1 cellular context compared by ENCODE assay signal in genomic region chr19:46984077-46985010, GRCh38.
TF ChIP-seq lines count a peak whose summit lies in the region.

No MANE protein-coding gene starts in this region.

TF ChIP-seq in HepG2, 621 proteins besides CTCF, POLR2A, EP300 and RAD21 (continued from another document and continues in another):
- 0 out of 2 replicates have a peak, but pooled peaks have one; percentile 15 for TF ChIP-seq ZNF710 (CRISPR knock-in tag; IDR thresholded peaks at IDR 0.05; ENCODE audit: borderline replicate concordance)
- no peak for TF ChIP-seq ZNF512B (CRISPR knock-in tag; IDR thresholded peaks at IDR 0.05; ENCODE audit: borderline replicate concordance)
- 0 out of 2 replicates have a peak, but pooled peaks have one; percentile 77 for TF ChIP-seq ZHX2 (IDR thresholded peaks at IDR 0.05; ENCODE audit: low read depth)
- no peak for TF ChIP-seq ZHX2 (CRISPR knock-in tag; IDR thresholded peaks at IDR 0.05; ENCODE audit: borderline replicate concordance)
- TF ChIP-seq ZNF510 (CRISPR knock-in tag; IDR thresholded peaks at IDR 0.05; ENCODE audit: low read depth), result peak; percentile 45; the same call in 1 of the 2 replicates
- TF ChIP-seq NR2C2 (CRISPR knock-in tag; IDR thresholded peaks at IDR 0.05; ENCODE audit: borderline replicate concordance), result peak; percentile 88
- TF ChIP-seq GATA4 (IDR thresholded peaks at IDR 0.05; ENCODE audit: borderline replicate concordance, low read depth), result no peak
- no peak for TF ChIP-seq ZKSCAN1 (IDR thresholded peaks at IDR 0.05; ENCODE audit: low read length)
- TF ChIP-seq ZFAT (CRISPR knock-in tag; conservative IDR thresholded peaks at IDR 0.05), result no peak
- no peak for TF ChIP-seq CHD4 (IDR thresholded peaks at IDR 0.05; ENCODE audit: borderline replicate concordance, low read length)
- TF ChIP-seq GABPB1 (CRISPR knock-in tag; IDR thresholded peaks at IDR 0.05), result peak; percentile 80
- TF ChIP-seq CEBPB (IDR thresholded peaks at IDR 0.05; ENCODE audit: borderline replicate concordance, low read depth, low read length), result peak; percentile 93
- TF ChIP-seq HDAC1 (CRISPR knock-in tag; IDR thresholded peaks at IDR 0.05), result peak; percentile 96
- TF ChIP-seq KMT2A (CRISPR knock-in tag; IDR thresholded peaks at IDR 0.05), result peak; percentile 84
- TF ChIP-seq ATAD3A (CRISPR knock-in tag; IDR thresholded peaks at IDR 0.05), result no peak
- no peak for TF ChIP-seq SP140L (CRISPR knock-in tag; IDR thresholded peaks at IDR 0.05; ENCODE audit: borderline replicate concordance)
- no peak for TF ChIP-seq POLR2AphosphoS2 (IDR thresholded peaks at IDR 0.05; ENCODE audit: low read depth, low read length)
- no peak for TF ChIP-seq USF2 (IDR thresholded peaks at IDR 0.05; ENCODE audit: low read depth, low read length)
- TF ChIP-seq USF2 (CRISPR knock-in tag; IDR thresholded peaks at IDR 0.05; ENCODE audit: borderline replicate concordance), result no peak; the same call in 1 of the 2 replicates
- TF ChIP-seq ZNF20 (CRISPR knock-in tag; IDR thresholded peaks at IDR 0.05), result no peak
- no peak for TF ChIP-seq NONO (IDR thresholded peaks at IDR 0.05)
- no peak; the same call in none of the 2 replicates for TF ChIP-seq NONO (CRISPR knock-in tag; conservative IDR thresholded peaks at IDR 0.05)
- no peak for TF ChIP-seq SMYD3 (CRISPR knock-in tag; IDR thresholded peaks at IDR 0.05)
- no peak for TF ChIP-seq KLF9 (CRISPR knock-in tag; IDR thresholded peaks at IDR 0.05; ENCODE audit: low read depth)
- no peak for TF ChIP-seq ZNF615 (CRISPR knock-in tag; IDR thresholded peaks at IDR 0.05; ENCODE audit: borderline replicate concordance)
- no peak for TF ChIP-seq SMAD9 (CRISPR knock-in tag; IDR thresholded peaks at IDR 0.05)
- TF ChIP-seq PITX1 (CRISPR knock-in tag; IDR thresholded peaks at IDR 0.05), result peak; percentile 87; the same call in 1 of the 2 replicates
- TF ChIP-seq HNRNPUL1 (IDR thresholded peaks at IDR 0.05; ENCODE audit: low read depth, low read length), result peak; percentile 85
- no peak for TF ChIP-seq ZNF337 (CRISPR knock-in tag; IDR thresholded peaks at IDR 0.05; ENCODE audit: borderline replicate concordance, low read depth)
- TF ChIP-seq TMF1 (CRISPR knock-in tag; IDR thresholded peaks at IDR 0.05; ENCODE audit: low read depth), result no peak
- no peak for TF ChIP-seq SUZ12 (IDR thresholded peaks at IDR 0.05; ENCODE audit: low read depth, low read length)
- TF ChIP-seq RCOR2 (CRISPR knock-in tag; IDR thresholded peaks at IDR 0.05), result peak; percentile 95
- TF ChIP-seq ZBTB34 (CRISPR knock-in tag; IDR thresholded peaks at IDR 0.05), result peak; percentile 38; the same call in 1 of the 2 replicates
- TF ChIP-seq ELF1 (CRISPR knock-in tag; IDR thresholded peaks at IDR 0.05), result peak; percentile 59; the same call in 1 of the 2 replicates
- TF ChIP-seq ARHGAP35 (CRISPR knock-in tag; IDR thresholded peaks at IDR 0.05; ENCODE audit: borderline replicate concordance), result 0 out of 2 replicates have a peak, but pooled peaks have one; percentile 14
- TF ChIP-seq TSC22D2 (CRISPR knock-in tag; IDR thresholded peaks at IDR 0.05; ENCODE audit: borderline replicate concordance), result peak; percentile 18; the same call in 1 of the 2 replicates
- peak; percentile 80; the same call in 1 of the 2 replicates for TF ChIP-seq AKAP8 (CRISPR knock-in tag; IDR thresholded peaks at IDR 0.05)
- TF ChIP-seq KMT2B (CRISPR knock-in tag; IDR thresholded peaks at IDR 0.05), result peak; percentile 38; the same call in 1 of the 2 replicates
- TF ChIP-seq SP4 (CRISPR knock-in tag; IDR thresholded peaks at IDR 0.05), result peak; percentile 64
- no peak for TF ChIP-seq PCBP1 (IDR thresholded peaks at IDR 0.05; ENCODE audit: borderline replicate concordance, low read depth, low read length)
- TF ChIP-seq MIER2 (CRISPR knock-in tag; IDR thresholded peaks at IDR 0.05), result peak; percentile 52; the same call in 1 of the 2 replicates
- TF ChIP-seq SOX13 (IDR thresholded peaks at IDR 0.05), result peak; percentile 68; the same call in 1 of the 2 replicates
- peak in 1 of 2 experiments; percentile 89; a peak in 2 of 4 replicates for TF ChIP-seq SOX13 (CRISPR knock-in tag; conservative IDR thresholded peaks at IDR 0.05 in 1 of 2, IDR thresholded peaks at IDR 0.05 in 1 of 2)
- peak; percentile 95 for TF ChIP-seq MEIS2 (CRISPR knock-in tag; IDR thresholded peaks at IDR 0.05)
- TF ChIP-seq TGIF2 (CRISPR knock-in tag; IDR thresholded peaks at IDR 0.05), result peak; percentile 98
- TF ChIP-seq ZNF414 (CRISPR knock-in tag; IDR thresholded peaks at IDR 0.05), result peak; percentile 79; the same call in 1 of the 2 replicates
- TF ChIP-seq ZNF850 (CRISPR knock-in tag; conservative IDR thresholded peaks at IDR 0.05), result no peak
- TF ChIP-seq REPIN1 (CRISPR knock-in tag; IDR thresholded peaks at IDR 0.05; ENCODE audit: borderline replicate concordance, low read depth), result no peak; the same call in 1 of the 2 replicates
- TF ChIP-seq MED8 (CRISPR knock-in tag; IDR thresholded peaks at IDR 0.05; ENCODE audit: insufficient replicate concordance), result peak; percentile 47
- TF ChIP-seq RXRA (CRISPR knock-in tag; IDR thresholded peaks at IDR 0.05), result peak; percentile 74
- TF ChIP-seq POLR2AphosphoS5 (IDR thresholded peaks at IDR 0.05; ENCODE audit: low read depth, low read length), result peak; percentile 32; the same call in 1 of the 2 replicates
- 0 out of 2 replicates have a peak, but pooled peaks have one; percentile 33 for TF ChIP-seq ZMAT3 (CRISPR knock-in tag; conservative IDR thresholded peaks at IDR 0.05)
- TF ChIP-seq FOXJ3 (CRISPR knock-in tag; IDR thresholded peaks at IDR 0.05; ENCODE audit: borderline replicate concordance), result peak; percentile 87
- TF ChIP-seq ZNF773 (CRISPR knock-in tag; IDR thresholded peaks at IDR 0.05; ENCODE audit: borderline replicate concordance), result no peak
- no peak for TF ChIP-seq ZNF513 (CRISPR knock-in tag; conservative IDR thresholded peaks at IDR 0.05)
- TF ChIP-seq NAIF1 (CRISPR knock-in tag; IDR thresholded peaks at IDR 0.05; ENCODE audit: borderline replicate concordance), result no peak
- peak; percentile 86 for TF ChIP-seq RNF2 (conservative IDR thresholded peaks at IDR 0.05; ENCODE audit: low read depth)
